1 cellular context compared by ENCODE assay signal in genomic region chr2:173972636-173973035, GRCh38.
TF ChIP-seq lines count a peak whose summit lies in the region.

No MANE protein-coding gene starts in this region.

TF ChIP-seq in HepG2, 621 proteins besides CTCF, POLR2A, EP300 and RAD21:
- TF ChIP-seq, protein P1, sequence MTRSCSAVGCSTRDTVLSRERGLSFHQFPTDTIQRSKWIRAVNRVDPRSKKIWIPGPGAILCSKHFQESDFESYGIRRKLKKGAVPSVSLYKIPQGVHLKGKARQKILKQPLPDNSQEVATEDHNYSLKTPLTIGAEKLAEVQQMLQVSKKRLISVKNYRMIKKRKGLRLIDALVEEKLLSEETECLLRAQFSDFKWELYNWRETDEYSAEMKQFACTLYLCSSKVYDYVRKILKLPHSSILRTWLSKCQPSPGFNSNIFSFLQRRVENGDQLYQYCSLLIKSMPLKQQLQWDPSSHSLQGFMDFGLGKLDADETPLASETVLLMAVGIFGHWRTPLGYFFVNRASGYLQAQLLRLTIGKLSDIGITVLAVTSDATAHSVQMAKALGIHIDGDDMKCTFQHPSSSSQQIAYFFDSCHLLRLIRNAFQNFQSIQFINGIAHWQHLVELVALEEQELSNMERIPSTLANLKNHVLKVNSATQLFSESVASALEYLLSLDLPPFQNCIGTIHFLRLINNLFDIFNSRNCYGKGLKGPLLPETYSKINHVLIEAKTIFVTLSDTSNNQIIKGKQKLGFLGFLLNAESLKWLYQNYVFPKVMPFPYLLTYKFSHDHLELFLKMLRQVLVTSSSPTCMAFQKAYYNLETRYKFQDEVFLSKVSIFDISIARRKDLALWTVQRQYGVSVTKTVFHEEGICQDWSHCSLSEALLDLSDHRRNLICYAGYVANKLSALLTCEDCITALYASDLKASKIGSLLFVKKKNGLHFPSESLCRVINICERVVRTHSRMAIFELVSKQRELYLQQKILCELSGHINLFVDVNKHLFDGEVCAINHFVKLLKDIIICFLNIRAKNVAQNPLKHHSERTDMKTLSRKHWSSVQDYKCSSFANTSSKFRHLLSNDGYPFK (CRISPR knock-in tag; IDR thresholded peaks at IDR 0.05; ENCODE audit: borderline replicate concordance): no peak
- no peak for TF ChIP-seq HHEX (CRISPR knock-in tag; IDR thresholded peaks at IDR 0.05)
- TF ChIP-seq, protein P2, sequence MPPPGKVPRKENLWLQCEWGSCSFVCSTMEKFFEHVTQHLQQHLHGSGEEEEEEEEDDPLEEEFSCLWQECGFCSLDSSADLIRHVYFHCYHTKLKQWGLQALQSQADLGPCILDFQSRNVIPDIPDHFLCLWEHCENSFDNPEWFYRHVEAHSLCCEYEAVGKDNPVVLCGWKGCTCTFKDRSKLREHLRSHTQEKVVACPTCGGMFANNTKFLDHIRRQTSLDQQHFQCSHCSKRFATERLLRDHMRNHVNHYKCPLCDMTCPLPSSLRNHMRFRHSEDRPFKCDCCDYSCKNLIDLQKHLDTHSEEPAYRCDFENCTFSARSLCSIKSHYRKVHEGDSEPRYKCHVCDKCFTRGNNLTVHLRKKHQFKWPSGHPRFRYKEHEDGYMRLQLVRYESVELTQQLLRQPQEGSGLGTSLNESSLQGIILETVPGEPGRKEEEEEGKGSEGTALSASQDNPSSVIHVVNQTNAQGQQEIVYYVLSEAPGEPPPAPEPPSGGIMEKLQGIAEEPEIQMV (CRISPR knock-in tag; IDR thresholded peaks at IDR 0.05; ENCODE audit: low read depth): no peak
- no peak for TF ChIP-seq GATAD2A (CRISPR knock-in tag; IDR thresholded peaks at IDR 0.05)
- TF ChIP-seq KLF9 (CRISPR knock-in tag; IDR thresholded peaks at IDR 0.05; ENCODE audit: low read depth): no peak
- TF ChIP-seq, protein P3, sequence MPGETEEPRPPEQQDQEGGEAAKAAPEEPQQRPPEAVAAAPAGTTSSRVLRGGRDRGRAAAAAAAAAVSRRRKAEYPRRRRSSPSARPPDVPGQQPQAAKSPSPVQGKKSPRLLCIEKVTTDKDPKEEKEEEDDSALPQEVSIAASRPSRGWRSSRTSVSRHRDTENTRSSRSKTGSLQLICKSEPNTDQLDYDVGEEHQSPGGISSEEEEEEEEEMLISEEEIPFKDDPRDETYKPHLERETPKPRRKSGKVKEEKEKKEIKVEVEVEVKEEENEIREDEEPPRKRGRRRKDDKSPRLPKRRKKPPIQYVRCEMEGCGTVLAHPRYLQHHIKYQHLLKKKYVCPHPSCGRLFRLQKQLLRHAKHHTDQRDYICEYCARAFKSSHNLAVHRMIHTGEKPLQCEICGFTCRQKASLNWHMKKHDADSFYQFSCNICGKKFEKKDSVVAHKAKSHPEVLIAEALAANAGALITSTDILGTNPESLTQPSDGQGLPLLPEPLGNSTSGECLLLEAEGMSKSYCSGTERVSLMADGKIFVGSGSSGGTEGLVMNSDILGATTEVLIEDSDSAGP (CRISPR knock-in tag; IDR thresholded peaks at IDR 0.05; ENCODE audit: borderline replicate concordance): no peak
- no peak for TF ChIP-seq ZSCAN29 (CRISPR knock-in tag; conservative IDR thresholded peaks at IDR 0.05)
- no peak for TF ChIP-seq ZNF30 (CRISPR knock-in tag; IDR thresholded peaks at IDR 0.05)
- no peak for TF ChIP-seq PCBP1 (IDR thresholded peaks at IDR 0.05; ENCODE audit: borderline replicate concordance, low read depth, low read length)
- TF ChIP-seq ATM (IDR thresholded peaks at IDR 0.05; ENCODE audit: borderline replicate concordance): no peak
- no peak for TF ChIP-seq PLRG1 (conservative IDR thresholded peaks at IDR 0.05)
- no peak for TF ChIP-seq ZNF639 (CRISPR knock-in tag; conservative IDR thresholded peaks at IDR 0.05)
- no peak for TF ChIP-seq NFE2L2 (IDR thresholded peaks at IDR 0.05; ENCODE audit: low read length)
- no peak for TF ChIP-seq SP2 (CRISPR knock-in tag; IDR thresholded peaks at IDR 0.05)
- no peak for TF ChIP-seq ZKSCAN5 (CRISPR knock-in tag; IDR thresholded peaks at IDR 0.05)
